ENCODE assay signal across 23 cellular contexts in genomic region chr5:35294976-35295375, GRCh38.
DNase-seq lines count a peak whose midpoint lies in the region; ATAC-seq and TF ChIP-seq lines count a peak whose summit lies in the region.
"Had no signal": no experiment of that assay in that cellular context is flagged by ENCODE, and none has a peak within 500 bp of the region (broad histone marks: within the 10 kb centered on the region; RNA-seq: fewer than 3 reads in every experiment).

No MANE protein-coding gene starts in this region.

- no peaks in the 10 kb centered on the region for H4K20me1 ChIP-seq in BLaER1 treated with 17β-estradiol and CSF1 and Interleukin-3, amounts not matched to agents 10 nM and 100 nM

- H3K4me3 ChIP-seq in BLaER1 treated with 17β-estradiol and CSF1 and Interleukin-3, amounts not matched to agents 10 nM and 100 nM = no peak overlapping the region
- no peak overlapping the region for H3K4me3 ChIP-seq in HEK293 (ENCODE audit: low read depth, low read length)
- H3K4me3 ChIP-seq: cardiac muscle cell, spleen, suprapubic skin had no signal

- H3K36me3 ChIP-seq in BLaER1 treated with 17β-estradiol and CSF1 and Interleukin-3, amounts not matched to agents 10 nM and 100 nM = no peaks in the 10 kb centered on the region
- no peaks in the 10 kb centered on the region for H3K36me3 ChIP-seq in HEK293 (ENCODE audit: control insufficient read depth in 2 of 2, insufficient read depth in 1 of 2, low read length in 2 of 2)
- H3K36me3 ChIP-seq: cardiac muscle cell, spleen, suprapubic skin had no signal

- intact Hi-C loops in activated CD8-positive, alpha-beta T cell treated with anti-CD3 and anti-CD28 coated beads for 36 hours (cut with micrococcal nuclease) = no loop called here

- no peaks in the 10 kb centered on the region for H3K4me1 Mint-ChIP-seq in activated CD8-positive, alpha-beta T cell treated with anti-CD3 and anti-CD28 coated beads for 36 hours (ENCODE audit: low read depth)
- H3K4me1 Mint-ChIP-seq: stimulated activated memory B cell treated with anti-CD40 and anti-IgM and Interleukin-4, amounts not matched to agents 10 μg/mL and 1 μg/mL and 100 μg/mL, for 72 hours had no signal

- H3K4me1 ChIP-seq in BLaER1 treated with 17β-estradiol and CSF1 and Interleukin-3, amounts not matched to agents 10 nM and 100 nM = peaks cover 0 to 11% (median 7%) of the 10 kb centered on the region in 10 experiments; a peak in 8 of 20 replicates
- H3K4me1 ChIP-seq in HEK293 (ENCODE audit: control insufficient read depth, insufficient read depth, low read length) = peaks cover 8% of the 10 kb centered on the region
- H3K4me1 ChIP-seq: spleen, suprapubic skin had no signal

- peaks cover 3% of the 10 kb centered on the region for H3K9me3 Mint-ChIP-seq in activated CD8-positive, alpha-beta T cell treated with anti-CD3 and anti-CD28 coated beads for 36 hours

- CTCF ChIA-PET in HEK293 (lab: Yijun Ruan, JAX) = interaction anchor here (0.8 to 0.9 kb wide), 2 partner anchors 82 to 142 kb away, joined by 3 read pairs; no protein-coding TSS in a partner anchor
- CTCF ChIA-PET in activated CD8-positive, alpha-beta T cell treated with anti-CD3 and anti-CD28 coated beads for 36 hours (lab: Charles Lee) = no interaction called here

- no peaks in the 10 kb centered on the region for H3K27me3 ChIP-seq in BLaER1 treated with 17β-estradiol and CSF1 and Interleukin-3, amounts not matched to agents 10 nM and 100 nM
- H3K27me3 ChIP-seq: cardiac muscle cell, spleen, suprapubic skin had no signal

- DNase-seq in NCI-H748 (lab: John Stamatoyannopoulos, UW; ENCODE audit: unreplicated experiment) (peak; percentile 95), left kidney (ENCODE audit: low read depth, low spot score) (peak; percentile 73), T-helper 2 cell (no peak), cortex of kidney (lab: John Stamatoyannopoulos, UW) (no peak)
- no peak for DNase-seq in activated CD8-positive, alpha-beta T cell treated with anti-CD3 and anti-CD28 coated beads for 36 hours
- DNase-seq: activated B cell treated with CpG ODN at 0.5 μM for 24 hours; activated naive CD4-positive, alpha-beta T cell treated with anti-CD3 and anti-CD28 coated beads, Interleukin-2, amount 50 U/mL, for 16 hours; anterior cingulate cortex; NCI-H510A; right cardiac atrium; spleen; stimulated activated CD4-positive, alpha-beta T cell treated with anti-CD3 and anti-CD28 coated beads, Interleukin-4, amount 100 ng/mL, for 1 hour; T-helper 9 cell had no signal

- peak overlapping the region in 6 of 11 experiments; percentile 21 to 51 (median 29); a peak in 10 of 22 replicates for H3K4me2 ChIP-seq in BLaER1 treated with 17β-estradiol and CSF1 and Interleukin-3, amounts not matched to agents 10 nM and 100 nM

- POLR2A ChIA-PET in HEK293 (lab: Yijun Ruan, JAX) = interaction anchor here (0.8 kb wide), 1 partner anchor 40 kb away, joined by 3 read pairs; no protein-coding TSS in a partner anchor
- POLR2A ChIA-PET in activated CD8-positive, alpha-beta T cell treated with anti-CD3 and anti-CD28 coated beads for 36 hours (lab: Charles Lee) = no interaction called here

- no peaks in the 10 kb centered on the region for H3K36me3 Mint-ChIP-seq in activated CD8-positive, alpha-beta T cell treated with anti-CD3 and anti-CD28 coated beads for 36 hours (ENCODE audit: low read depth)
- H3K36me3 Mint-ChIP-seq: stimulated activated memory B cell treated with anti-CD40 and anti-IgM and Interleukin-4, amounts not matched to agents 10 μg/mL and 1 μg/mL and 100 μg/mL, for 72 hours had no signal

- H3K27ac ChIP-seq in BLaER1 treated with 17β-estradiol and CSF1 and Interleukin-3, amounts not matched to agents 10 nM and 100 nM = no peak overlapping the region
- H3K27ac ChIP-seq in HEK293 (ENCODE audit: extremely low read depth, low read depth, low read length) = no peak overlapping the region
- H3K27ac ChIP-seq: cardiac muscle cell, HL-60, spleen, suprapubic skin had no signal

- H3K9me3 ChIP-seq in BLaER1 treated with 17β-estradiol and CSF1 and Interleukin-3, amounts not matched to agents 10 nM and 100 nM (replicated peaks in 1 of 11) = peaks cover 7 to 39% (median 27%) of the 10 kb centered on the region in 11 experiments; a peak in 20 of 22 replicates
- no peaks in the 10 kb centered on the region for H3K9me3 ChIP-seq in HEK293 (ENCODE audit: control insufficient read depth, insufficient read depth, low read depth, low read length)
- H3K9me3 ChIP-seq: suprapubic skin had no signal

- H3K4me3 Mint-ChIP-seq in activated CD8-positive, alpha-beta T cell treated with anti-CD3 and anti-CD28 coated beads for 36 hours = no peak overlapping the region
- H3K4me3 Mint-ChIP-seq: activated B cell treated with CpG ODN at 0.5 μM for 24 hours; CD14-positive monocyte; nephron; stimulated activated memory B cell treated with anti-CD40 and anti-IgM and Interleukin-4, amounts not matched to agents 10 μg/mL and 1 μg/mL and 100 μg/mL, for 72 hours had no signal

- H3K9ac ChIP-seq in BLaER1 treated with 17β-estradiol and CSF1 and Interleukin-3, amounts not matched to agents 10 nM and 100 nM = no peak overlapping the region

- H3K27ac Mint-ChIP-seq in activated CD8-positive, alpha-beta T cell treated with anti-CD3 and anti-CD28 coated beads for 36 hours = no peak overlapping the region
- H3K27ac Mint-ChIP-seq: activated B cell treated with CpG ODN at 0.5 μM for 24 hours; stimulated activated memory B cell treated with anti-CD40 and anti-IgM and Interleukin-4, amounts not matched to agents 10 μg/mL and 1 μg/mL and 100 μg/mL, for 72 hours had no signal

- H3K27me3 Mint-ChIP-seq in activated CD8-positive, alpha-beta T cell treated with anti-CD3 and anti-CD28 coated beads for 36 hours = peaks cover 12% of the 10 kb centered on the region
- H3K27me3 Mint-ChIP-seq: stimulated activated memory B cell treated with anti-CD40 and anti-IgM and Interleukin-4, amounts not matched to agents 10 μg/mL and 1 μg/mL and 100 μg/mL, for 72 hours had no signal

- no peak for ATAC-seq in activated CD8-positive, alpha-beta T cell treated with anti-CD3 and anti-CD28 coated beads for 36 hours
- no peak for ATAC-seq in GM21528 (IDR thresholded peaks at IDR 0.05; ENCODE audit: low FRiP score, unreplicated experiment)
- ATAC-seq: HepG2; right cardiac atrium; stimulated activated memory B cell treated with anti-CD40 and anti-IgM and Interleukin-4, amounts not matched to agents 10 μg/mL and 1 μg/mL and 100 μg/mL, for 72 hours had no signal

- no peak for TF ChIP-seq CTCF in HEK293 (tag by site-specific recombination; IDR thresholded peaks at IDR 0.05)
- no peak for TF ChIP-seq CTCF in activated CD8-positive, alpha-beta T cell treated with anti-CD3 and anti-CD28 coated beads for 36 hours (IDR thresholded peaks at IDR 0.05)

TF ChIP-seq in HEK293, 187 proteins besides CTCF, POLR2A, EP300 and RAD21:
- TF ChIP-seq, protein P1, sequence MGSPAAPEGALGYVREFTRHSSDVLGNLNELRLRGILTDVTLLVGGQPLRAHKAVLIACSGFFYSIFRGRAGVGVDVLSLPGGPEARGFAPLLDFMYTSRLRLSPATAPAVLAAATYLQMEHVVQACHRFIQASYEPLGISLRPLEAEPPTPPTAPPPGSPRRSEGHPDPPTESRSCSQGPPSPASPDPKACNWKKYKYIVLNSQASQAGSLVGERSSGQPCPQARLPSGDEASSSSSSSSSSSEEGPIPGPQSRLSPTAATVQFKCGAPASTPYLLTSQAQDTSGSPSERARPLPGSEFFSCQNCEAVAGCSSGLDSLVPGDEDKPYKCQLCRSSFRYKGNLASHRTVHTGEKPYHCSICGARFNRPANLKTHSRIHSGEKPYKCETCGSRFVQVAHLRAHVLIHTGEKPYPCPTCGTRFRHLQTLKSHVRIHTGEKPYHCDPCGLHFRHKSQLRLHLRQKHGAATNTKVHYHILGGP (tag by site-specific recombination; IDR thresholded peaks at IDR 0.05) = no peak
- TF ChIP-seq WT1 (tag by site-specific recombination; IDR thresholded peaks at IDR 0.05) (peak; percentile 77), ZNF169 (tag by site-specific recombination; IDR thresholded peaks at IDR 0.05) (no peak), ZNF776 (tag by site-specific recombination; IDR thresholded peaks at IDR 0.05; ENCODE audit: borderline replicate concordance) (no peak), GFI1B (tag by site-specific recombination; IDR thresholded peaks at IDR 0.05) (no peak), ZBTB10 (tag by site-specific recombination; IDR thresholded peaks at IDR 0.05) (no peak), GLIS1 (tag by site-specific recombination; IDR thresholded peaks at IDR 0.05) (peak; percentile 33)

Comparison
In these comparisons a context has a peak if more than half of its experiments do, and no peak if none do; other contexts are left out.
1. DNase-seq: peak in NCI-H748 (single experiment) and left kidney (single experiment); none in T-helper 2 cell (0 of 5), cortex of kidney (single experiment) and activated CD8-positive, alpha-beta T cell treated with anti-CD3 and anti-CD28 coated beads for 36 hours (single experiment).